Comparison of ENCODE assay signal across 8 cellular contexts in genomic region chr10:119602241-119603095, GRCh38. TPM values are rescaled to one million over a fixed set of nuclear protein-coding genes. Genes with fewer than 3 reads are reported as not detected.
DNase-seq lines count a peak whose midpoint lies in the region; ATAC-seq and TF ChIP-seq lines count a peak whose summit lies in the region.

No MANE protein-coding gene starts in this region.

- H3K4me3 ChIP-seq in astrocyte of the spinal cord (ENCODE audit: low read depth, low read length) (no peak overlapping the region), aorta (ENCODE audit: low read length in 2 of 2) (no peak overlapping the region)

- in situ Hi-C loops in astrocyte of the spinal cord (cut with HindIII; ENCODE audit: low sequenced_read_pairs) = no loop called here

- intact Hi-C loops in aorta (cut with DNase I) = loop anchor here in 1 of 2 donors (10.0 kb wide), 1 partner anchor 52 kb away; the partner anchor contains the start of gene BAG3

- no peaks in the 10 kb centered on the region for H3K4me1 ChIP-seq in aorta (ENCODE audit: control insufficient read depth in 1 of 2, insufficient read depth in 2 of 2, low read length in 2 of 2)

- peak; percentile 15 to 16 for DNase-seq in activated CD4-positive, alpha-beta T cell treated with anti-CD3 and anti-CD28 coated beads for 24 hours (ENCODE audit: low read depth in 2 of 2)
- DNase-seq in activated CD4-positive, alpha-beta T cell treated with anti-CD3 and anti-CD28 coated beads for 1 hour = no peak
- DNase-seq in NCI-H69 (lab: John Stamatoyannopoulos, UW) = peak; percentile 25
- DNase-seq in astrocyte of the spinal cord (ENCODE audit: low read depth, low spot score) = no peak
- DNase-seq in mucosa of gallbladder (ENCODE audit: low spot score) = peak; percentile 35
- DNase-seq in NCI-H2171 treated with DMSO at 0.1 percent for 48 hours (lab: John Stamatoyannopoulos, UW) = no peak
- DNase-seq in aorta = no peak

- 63 to 68% methylated on average over 2 of the region's 2 CpGs for WGBS in aorta, 2 donors

- TF ChIP-seq CTCF in astrocyte of the spinal cord (IDR thresholded peaks at IDR 0.05; ENCODE audit: low read depth, low read length) = peak; percentile 59

- no peaks in the 10 kb centered on the region for H3K27me3 ChIP-seq in aorta (ENCODE audit: control insufficient read depth in 1 of 2, insufficient read depth in 2 of 2, low read length in 1 of 2)

- H3K27ac ChIP-seq in aorta (ENCODE audit: low read depth in 1 of 2, low read length in 2 of 2) = no peak overlapping the region

- no peaks in the 10 kb centered on the region for H3K36me3 ChIP-seq in aorta (ENCODE audit: control insufficient read depth in 1 of 2, insufficient read depth in 2 of 2, low read length in 1 of 2)

- no peak for ATAC-seq in GM18505 (IDR thresholded peaks at IDR 0.05; ENCODE audit: unreplicated experiment)
- no peak for ATAC-seq in aorta (ENCODE audit: low FRiP score)

- TF ChIP-seq POLR2A in GM18505 (IDR thresholded peaks at IDR 0.05; ENCODE audit: borderline replicate concordance, extremely low read depth, insufficient read depth, insufficient read length) = no peak

- no peaks in the 10 kb centered on the region for H3K9me3 ChIP-seq in aorta (ENCODE audit: control insufficient read depth, low read length)

RNA-seq across cellular contexts. Expression of gene TIAL1, which starts 5.7 kb away (rescaled TPM):
- total RNA-seq in mucosa of gallbladder (126 TPM), aorta (100 to 1,000 TPM in 1 of 2 donors, 10 to 100 TPM in 1; 91.4 to 123 TPM)
- 10 to 100 TPM; 29.2 to 74.6 TPM for polyA plus RNA-seq in aorta

RNA-seq across cellular contexts. Expression of gene BAG3, which starts 48.7 kb away (rescaled TPM):
- total RNA-seq in mucosa of gallbladder (65.9 TPM), aorta (10 to 100 TPM; 65.8 to 85.1 TPM)
- 10 to 100 TPM; 16.3 to 26.5 TPM for polyA plus RNA-seq in aorta

RNA-seq across cellular contexts. Expression of gene RGS10, which starts 59.9 kb away (rescaled TPM):
- total RNA-seq in mucosa of gallbladder (42.7 TPM), aorta (10 to 100 TPM; 14.4 to 28.9 TPM)
- 10 to 100 TPM; 50.0 to 76.1 TPM for polyA plus RNA-seq in aorta

Comparison
In these comparisons a context has a peak if more than half of its experiments do, and no peak if none do; other contexts are left out.
1. DNase-seq: peak in activated CD4-positive, alpha-beta T cell treated with anti-CD3 and anti-CD28 coated beads for 24 hours (2 of 2), NCI-H69 (single experiment) and mucosa of gallbladder (single experiment); none in activated CD4-positive, alpha-beta T cell treated with anti-CD3 and anti-CD28 coated beads for 1 hour (single experiment), astrocyte of the spinal cord (single experiment), NCI-H2171 treated with DMSO at 0.1 percent for 48 hours (single experiment) and aorta (0 of 2).